ENCODE assay signal across 32 cellular contexts in the genomic region with DNA sequence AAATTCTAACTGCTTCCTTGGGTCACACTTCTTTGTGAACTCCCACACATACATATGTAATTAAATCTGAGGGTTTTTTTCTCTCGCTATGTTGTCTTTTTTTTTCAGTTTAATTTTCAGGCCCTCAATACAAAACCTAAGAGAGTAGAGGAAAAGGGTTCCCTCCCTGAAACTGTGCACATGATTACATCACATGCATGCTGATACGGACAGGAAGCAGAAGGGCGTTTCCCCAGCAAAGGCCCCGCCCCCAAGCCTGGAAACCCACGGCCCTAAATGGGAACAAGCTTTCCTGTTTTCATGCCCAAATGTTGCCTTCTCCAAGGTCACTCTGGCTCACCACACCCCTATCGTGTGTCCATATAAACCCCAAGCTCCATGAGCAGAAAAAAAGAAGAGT.
"Had no signal": no experiment of that assay in that cellular context is flagged by ENCODE, and none has a peak within 500 bp of the region (broad histone marks: within the 10 kb centered on the region; RNA-seq: fewer than 3 reads in every experiment).

No MANE protein-coding gene starts in this region.

- H3K9me3 Mint-ChIP-seq: activated B cell treated with CpG ODN at 0.5 μM for 24 hours; activated CD4-positive, alpha-beta memory T cell treated with anti-CD3 and anti-CD28 coated beads for 36 hours had no signal

- H3K27ac Mint-ChIP-seq: activated B cell treated with CpG ODN at 0.5 μM for 24 hours; activated CD4-positive, alpha-beta memory T cell treated with anti-CD3 and anti-CD28 coated beads for 36 hours; activated CD8-positive, alpha-beta memory T cell treated with anti-CD3 and anti-CD28 coated beads, Interleukin-2, amount 10 ng/mL, durations not matched to agents 7 days and 5 days; activated naive CD8-positive, alpha-beta T cell treated with anti-CD3 and anti-CD28 coated beads for 36 hours had no signal

- H3K36me3 Mint-ChIP-seq: activated CD4-positive, alpha-beta memory T cell treated with anti-CD3 and anti-CD28 coated beads for 36 hours; activated CD8-positive, alpha-beta memory T cell treated with anti-CD3 and anti-CD28 coated beads, Interleukin-2, amount 10 ng/mL, durations not matched to agents 7 days and 5 days; activated naive CD8-positive, alpha-beta T cell treated with anti-CD3 and anti-CD28 coated beads for 36 hours had no signal

- H3K27me3 ChIP-seq: brain microvascular endothelial cell had no signal

- FAIRE-seq: TTC549 had no signal

- H3K9me3 ChIP-seq: MG63 had no signal

- H3K4me1 Mint-ChIP-seq: activated B cell treated with CpG ODN at 0.5 μM for 24 hours; activated CD8-positive, alpha-beta memory T cell treated with anti-CD3 and anti-CD28 coated beads, Interleukin-2, amount 10 ng/mL, durations not matched to agents 7 days and 5 days; activated naive CD8-positive, alpha-beta T cell treated with anti-CD3 and anti-CD28 coated beads for 36 hours had no signal

- DNase-seq: activated B cell treated with CpG ODN at 0.5 μM for 24 hours; activated CD4-positive, alpha-beta memory T cell treated with anti-CD3 and anti-CD28 coated beads for 36 hours; activated CD4-positive, alpha-beta T cell treated with anti-CD3 and anti-CD28 coated beads for 4 hours; activated CD4-positive, alpha-beta T cell treated with anti-CD3 and anti-CD28 coated beads, Interleukin-2, amount 50 U/mL, for 1 hour; activated CD4-positive, CD25-positive, alpha-beta regulatory T cell treated with anti-CD3 and anti-CD28 coated beads, Interleukin-2, amount 50 U/mL, for 72 hours; activated CD8-positive, alpha-beta memory T cell treated with anti-CD3 and anti-CD28 coated beads for 24 hours; activated CD8-positive, alpha-beta memory T cell treated with anti-CD3 and anti-CD28 coated beads, Interleukin-2, amount 10 ng/mL, durations not matched to agents 7 days and 5 days; activated CD8-positive, alpha-beta memory T cell treated with anti-CD3 and anti-CD28 coated beads, Interleukin-2, amount 50 U/mL, for 48 hours; activated effector memory CD4-positive, alpha-beta T cell treated with Interleukin-2 at 50 U/mL for 16 hours; activated naive CD4-positive, alpha-beta T cell treated with anti-CD3 and anti-CD28 coated beads, Interleukin-2, amount 50 U/mL, for 16 hours; activated naive CD8-positive, alpha-beta T cell treated with anti-CD3 and anti-CD28 coated beads for 36 hours; activated T-cell treated with anti-CD3 and anti-CD28 coated beads, Interleukin-2, amount 50 U/mL, for 48 hours; amniotic stem cell; aorta; brain microvascular endothelial cell; central memory CD4-positive, alpha-beta T cell; Kasumi-1; KG1; MG63; MV-4-11; NCI-H1092; NCI-H1436 treated with DMSO at 0.1 percent for 48 hours; NCI-H1694 treated with DMSO at 0.1 percent for 48 hours; NCI-H2029; NCI-H345; NCI-H524 treated with DMSO at 0.1 percent for 48 hours; Right ventricle myocardium superior; SW 1271; T-helper 1 cell; T-helper 2 cell; T-helper 9 cell had no signal

- H3K4me3 ChIP-seq: MG63 had no signal

- ATAC-seq: activated CD8-positive, alpha-beta memory T cell treated with anti-CD3 and anti-CD28 coated beads, Interleukin-2, amount 10 ng/mL, durations not matched to agents 7 days and 5 days had no signal

- H3K4me3 Mint-ChIP-seq: activated B cell treated with CpG ODN at 0.5 μM for 24 hours; activated CD4-positive, alpha-beta memory T cell treated with anti-CD3 and anti-CD28 coated beads for 36 hours; activated CD8-positive, alpha-beta memory T cell treated with anti-CD3 and anti-CD28 coated beads, Interleukin-2, amount 10 ng/mL, durations not matched to agents 7 days and 5 days; activated naive CD8-positive, alpha-beta T cell treated with anti-CD3 and anti-CD28 coated beads for 36 hours had no signal

- H3K36me3 ChIP-seq: brain microvascular endothelial cell, MG63 had no signal

- H3K27ac ChIP-seq: brain microvascular endothelial cell had no signal

- H3K27me3 Mint-ChIP-seq: activated B cell treated with CpG ODN at 0.5 μM for 24 hours had no signal
